19 cellular contexts compared by ENCODE assay signal in the genomic region with DNA sequence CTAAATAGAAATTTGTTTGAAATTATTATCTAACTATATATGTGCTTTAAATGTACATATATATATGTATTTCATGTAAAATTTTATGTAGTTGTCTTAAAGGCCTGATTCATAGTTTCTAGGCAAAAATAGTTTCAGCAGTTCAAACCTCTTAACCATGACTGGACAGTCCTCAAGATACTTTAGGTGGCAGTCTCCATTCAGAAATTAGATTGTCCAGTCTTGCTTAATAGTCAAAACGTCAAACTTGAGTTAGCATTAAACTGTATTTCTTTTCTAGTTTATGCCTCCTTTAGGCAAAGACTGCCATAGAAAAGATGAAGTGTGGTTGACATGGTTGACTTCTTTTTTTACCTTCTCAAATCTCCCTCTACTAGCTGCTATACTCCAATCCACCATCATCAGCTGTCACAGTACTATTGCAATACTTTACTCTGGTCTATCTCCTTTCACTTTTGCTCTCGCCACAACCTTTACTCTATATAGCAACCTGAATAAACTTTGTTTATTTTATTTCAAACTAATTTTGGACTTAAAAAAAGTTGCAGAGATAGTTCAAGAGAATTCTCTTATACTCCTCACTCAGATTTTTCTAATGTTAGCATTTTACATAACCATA.
DNase-seq lines count a peak whose midpoint lies in the region; ATAC-seq, FAIRE-seq and TF ChIP-seq lines count a peak whose summit lies in the region.
"Had no signal": no experiment of that assay in that cellular context is flagged by ENCODE, and none has a peak within 500 bp of the region (broad histone marks: within the 10 kb centered on the region; RNA-seq: fewer than 3 reads in every experiment).

No MANE protein-coding gene starts in this region.

- intact Hi-C loops in HepG2 (cut with micrococcal nuclease; ENCODE audit: unreplicated experiment): no loop called here
- intact Hi-C loops in PC-3 (cut with micrococcal nuclease): no loop called here

- ATAC-seq in HepG2: no peak
- ATAC-seq in HG03354 (IDR thresholded peaks at IDR 0.05; ENCODE audit: poor library complexity, severe bottlenecking, unreplicated experiment): no peak
- no peak for ATAC-seq in PC-3
- ATAC-seq: K562; left cardiac atrium; stimulated activated memory B cell treated with anti-CD40 and anti-IgM and Interleukin-4, amounts not matched to agents 10 μg/mL and 1 μg/mL and 100 μg/mL, for 72 hours had no signal

- H2AFZ ChIP-seq in HepG2 (ENCODE audit: low read length) (no peak overlapping the region), PC-3 (ENCODE audit: low read length) (no peak overlapping the region)
- H2AFZ ChIP-seq: neural progenitor cell had no signal

- no peak for FAIRE-seq in HepG2 (lab: Jason Lieb, UNC)
- FAIRE-seq: K562 had no signal

- no peaks in the 10 kb centered on the region for H3K9me2 ChIP-seq in PC-3 (replicated peaks; ENCODE audit: low read length)

- no peaks in the 10 kb centered on the region for H3K9me3 ChIP-seq in HepG2 (ENCODE audit: low read length)
- H3K9me3 ChIP-seq in PC-3 (ENCODE audit: low read length): no peaks in the 10 kb centered on the region

- WGBS in HepG2 (ENCODE audit: low lambda C conversion rate): 24% methylated on average over 2 of the region's 2 CpGs

- H3F3A ChIP-seq in PC-3 (ENCODE audit: low read length, unreplicated experiment): no peaks in the 10 kb centered on the region

- H3K4me1 ChIP-seq in HepG2 (ENCODE audit: insufficient read depth, low read length): no peaks in the 10 kb centered on the region
- H3K4me1 ChIP-seq in PC-3 (ENCODE audit: insufficient read depth, low read length): no peaks in the 10 kb centered on the region
- H3K4me1 ChIP-seq: neural progenitor cell had no signal

- no peaks in the 10 kb centered on the region for H3K79me2 ChIP-seq in HepG2 (ENCODE audit: insufficient read depth, low read length)
- no peaks in the 10 kb centered on the region for H3K79me2 ChIP-seq in PC-3 (ENCODE audit: low read length)

- H3K27ac ChIP-seq in HepG2 (ENCODE audit: extremely low read length, insufficient read depth, low read length) (no peak overlapping the region), PC-3 (ENCODE audit: low read length) (no peak overlapping the region)
- H3K27ac ChIP-seq: neural progenitor cell had no signal

- H3K9ac ChIP-seq in HepG2 (ENCODE audit: insufficient read depth, low read depth, low read length): no peak overlapping the region
- no peak overlapping the region for H3K9ac ChIP-seq in PC-3 (ENCODE audit: low read length)
- H3K9ac ChIP-seq: neural progenitor cell had no signal

- H3K27me3 ChIP-seq in HepG2 (ENCODE audit: control insufficient read depth in 1 of 2, insufficient read depth in 2 of 2, low read length in 2 of 2) (no peaks in the 10 kb centered on the region), PC-3 (ENCODE audit: low read length) (no peaks in the 10 kb centered on the region)
- H3K27me3 ChIP-seq: neural progenitor cell had no signal

- no peak for TF ChIP-seq POLR2A in HepG2 (IDR thresholded peaks at IDR 0.05; ENCODE audit: insufficient read depth in 1 of 2, low read depth in 2 of 2, low read length in 2 of 2)

- CTCF ChIA-PET in HepG2 (lab: Yijun Ruan, JAX; ENCODE audit: low intra/inter-chr PET ratio, low total read pairs) (no interaction called here), PC-3 (lab: Charles Lee) (no interaction called here)

- no peak for TF ChIP-seq RAD21 in HepG2 (CRISPR knock-in tag; IDR thresholded peaks at IDR 0.05)

- in situ Hi-C loops in HepG2 (cut with HindIII; ENCODE audit: extremely low pct_ligation_motif_present, low pct_unique_long_range_greater_than_20kb): no loop called here

- H4K20me1 ChIP-seq in HepG2 (ENCODE audit: insufficient read depth, low read length): no peaks in the 10 kb centered on the region
- no peaks in the 10 kb centered on the region for H4K20me1 ChIP-seq in PC-3 (ENCODE audit: low read length)

- peak; percentile 23 for TF ChIP-seq CTCF in AG09309 (IDR thresholded peaks at IDR 0.05; ENCODE audit: control insufficient read depth, insufficient read depth, low read depth, low read length, missing control alignments)
- TF ChIP-seq CTCF in LNCaP clone FGC (IDR thresholded peaks at IDR 0.05; ENCODE audit: control insufficient read depth, extremely low read depth, insufficient read depth): peak; percentile 6; the same call in 1 of the 2 replicates
- TF ChIP-seq CTCF in HepG2 (CRISPR knock-in tag; IDR thresholded peaks at IDR 0.05): no peak
- TF ChIP-seq CTCF in PC-3 (conservative IDR thresholded peaks at IDR 0.05; ENCODE audit: low read depth, low read length): no peak

- DNase-seq in AG09309 (ENCODE audit: low read depth) (no peak), LNCaP clone FGC (ENCODE audit: low read depth) (no peak), dermis blood vessel endothelial cell (peak; percentile 24), HepG2 (ENCODE audit: low spot score) (no peak), PC-3 (no peak), retina (no peak), SW 1271 (lab: John Stamatoyannopoulos, UW) (no peak)
- DNase-seq: activated B cell treated with CpG ODN at 0.5 μM for 24 hours; activated naive CD8-positive, alpha-beta T cell treated with anti-CD3 and anti-CD28 coated beads, Interleukin-2, amount 10 ng/mL, durations not matched to agents 7 days and 5 days; CD4-positive, alpha-beta T cell; GOT3; left cardiac atrium; NCI-H1092 treated with DMSO at 0.1 percent for 48 hours; NCI-H2107; NCI-H526 had no signal

- BruUV-seq in HepG2 (replicated peaks; lab: Mats Ljungman, UMichigan) (no TSS peak), PC-3 (replicated peaks; lab: Mats Ljungman, UMichigan) (no TSS peak)

- H3K36me3 ChIP-seq in HepG2 (replicated peaks in 1 of 2; ENCODE audit: control insufficient read depth in 1 of 2, insufficient read depth in 2 of 2, low read length in 2 of 2) (no peaks in the 10 kb centered on the region), PC-3 (ENCODE audit: low read depth, low read length) (no peaks in the 10 kb centered on the region)
- H3K36me3 ChIP-seq: neural progenitor cell had no signal

- no peak overlapping the region for H3K4me3 ChIP-seq in AG09309 (ENCODE audit: control insufficient read depth, low read depth, low read length)
- H3K4me3 ChIP-seq in LNCaP clone FGC (ENCODE audit: low read depth, low read length): no peak overlapping the region
- H3K4me3 ChIP-seq in HepG2 (replicated peaks in 1 of 3; ENCODE audit: insufficient read depth in 1 of 3, low read depth in 2 of 3, low read length in 3 of 3): no peak overlapping the region
- no peak overlapping the region for H3K4me3 ChIP-seq in PC-3 (ENCODE audit: low read length)
- H3K4me3 ChIP-seq: K562, neural progenitor cell had no signal

- POLR2A ChIA-PET in HepG2 (lab: Yijun Ruan, JAX) (no interaction called here), PC-3 (lab: Charles Lee; ENCODE audit: unreplicated experiment) (no interaction called here)

- no peak for TF ChIP-seq EP300 in HepG2 (IDR thresholded peaks at IDR 0.05; ENCODE audit: low read depth in 2 of 2, low read length in 2 of 2)
- TF ChIP-seq EP300 in HepG2 (CRISPR knock-in tag; IDR thresholded peaks at IDR 0.05; ENCODE audit: borderline replicate concordance): no peak

- H3K4me2 ChIP-seq in HepG2 (ENCODE audit: low read depth, low read length) (no peak overlapping the region), PC-3 (ENCODE audit: low read length) (no peak overlapping the region)
- H3K4me2 ChIP-seq: neural progenitor cell had no signal

TF ChIP-seq in HepG2, 621 proteins besides CTCF, POLR2A, EP300 and RAD21:
- TF ChIP-seq ZNF776 (CRISPR knock-in tag; IDR thresholded peaks at IDR 0.05) (no peak), TCF7L2 (IDR thresholded peaks at IDR 0.05; ENCODE audit: low read depth, low read length) (no peak), STAG1 (CRISPR knock-in tag; IDR thresholded peaks at IDR 0.05) (0 out of 2 replicates have a peak, but pooled peaks have one; percentile 4)

Comparison
In these comparisons a context has a peak if more than half of its experiments do, and no peak if none do; other contexts are left out.
1. CTCF ChIP-seq: peak in AG09309 (single experiment) and LNCaP clone FGC (single experiment); none in HepG2 (single experiment) and PC-3 (single experiment).